ENCODE assay signal across 1 cellular context in genomic region chr6:40343318-40343886, GRCh38.
TF ChIP-seq lines count a peak whose summit lies in the region.

No MANE protein-coding gene starts in this region.

TF ChIP-seq in H1, 55 proteins besides CTCF, POLR2A, EP300 and RAD21 (continued from another document):
- TF ChIP-seq RNF2 (IDR thresholded peaks at IDR 0.05; ENCODE audit: borderline replicate concordance, low read depth, low read length, missing control alignments, poor library complexity, severe bottlenecking), result no peak
- no peak for TF ChIP-seq CBX8 (IDR thresholded peaks at IDR 0.05; ENCODE audit: borderline replicate concordance, low read depth, low read length)
- no peak for TF ChIP-seq SIN3A (conservative IDR thresholded peaks at IDR 0.05 in 1 of 2, IDR thresholded peaks at IDR 0.05 in 1 of 2; ENCODE audit: low read depth in 1 of 2, low read length in 2 of 2)
- TF ChIP-seq, protein P1, sequence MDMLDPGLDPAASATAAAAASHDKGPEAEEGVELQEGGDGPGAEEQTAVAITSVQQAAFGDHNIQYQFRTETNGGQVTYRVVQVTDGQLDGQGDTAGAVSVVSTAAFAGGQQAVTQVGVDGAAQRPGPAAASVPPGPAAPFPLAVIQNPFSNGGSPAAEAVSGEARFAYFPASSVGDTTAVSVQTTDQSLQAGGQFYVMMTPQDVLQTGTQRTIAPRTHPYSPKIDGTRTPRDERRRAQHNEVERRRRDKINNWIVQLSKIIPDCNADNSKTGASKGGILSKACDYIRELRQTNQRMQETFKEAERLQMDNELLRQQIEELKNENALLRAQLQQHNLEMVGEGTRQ (IDR thresholded peaks at IDR 0.05; ENCODE audit: low read length), result no peak
- TF ChIP-seq TAF1 (IDR thresholded peaks at IDR 0.05; ENCODE audit: low read depth, low read length), result no peak
TF ChIP-seq in H1: peak in this region for 0.
